ENCODE assay signal across 26 cellular contexts in the genomic region with DNA sequence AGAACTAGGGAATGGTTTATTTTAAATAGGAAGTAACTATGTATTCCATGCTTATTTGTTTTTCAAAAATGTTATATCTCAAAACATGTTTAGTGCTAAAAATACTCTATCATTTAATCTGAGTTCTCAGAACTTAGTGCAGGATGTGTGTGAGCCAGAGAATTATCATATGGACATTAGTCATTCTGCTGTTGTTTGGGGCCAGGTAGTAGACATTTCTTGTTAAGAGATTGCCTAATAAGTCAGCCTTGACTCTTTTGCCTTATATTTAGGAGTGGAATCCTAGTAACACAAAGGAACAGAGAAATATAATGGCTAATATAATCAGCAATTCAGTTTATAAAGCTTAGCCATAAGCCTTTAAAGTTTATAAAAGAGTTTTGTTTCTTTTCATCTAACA.
A peak's percentile ranks its signal among the peaks of the same experiment; 100 is the strongest.
DNase-seq lines count a peak whose midpoint lies in the region; ATAC-seq and TF ChIP-seq lines count a peak whose summit lies in the region.
"Had no signal": no experiment of that assay in that cellular context is flagged by ENCODE, and none has a peak within 500 bp of the region (broad histone marks: within the 10 kb centered on the region; RNA-seq: fewer than 3 reads in every experiment).

No MANE protein-coding gene starts in this region.

- no peaks in the 10 kb centered on the region for H3K79me2 ChIP-seq in PC-3 (ENCODE audit: low read length)
- H3K79me2 ChIP-seq: hepatocyte had no signal

- no peaks in the 10 kb centered on the region for H3K27me3 ChIP-seq in sigmoid colon
- H3K27me3 ChIP-seq in PC-3 (ENCODE audit: low read length) = no peaks in the 10 kb centered on the region
- H3K27me3 ChIP-seq: ascending aorta, hepatocyte, stomach had no signal

- no peaks in the 10 kb centered on the region for H4K20me1 ChIP-seq in PC-3 (ENCODE audit: low read length)

- TF ChIP-seq CTCF in AG10803 (conservative IDR thresholded peaks at IDR 0.05; ENCODE audit: low read length) (no peak), choroid plexus epithelial cell (conservative IDR thresholded peaks at IDR 0.05; ENCODE audit: low read depth, low read length) (no peak), sigmoid colon (IDR thresholded peaks at IDR 0.05) (no peak), PC-3 (conservative IDR thresholded peaks at IDR 0.05; ENCODE audit: low read depth, low read length) (no peak)

- ATAC-seq in PC-3 = no peak
- ATAC-seq in activated CD4-positive, alpha-beta T cell treated with anti-CD3 and anti-CD28 coated beads for 36 hours = no peak
- ATAC-seq: activated T-cell treated with anti-CD3 and anti-CD28 coated beads, Interleukin-2, amount 50 U/mL, for 72 hours; GM12878; psoas muscle had no signal

- CTCF ChIA-PET in PC-3 (lab: Charles Lee) = no interaction called here
- CTCF ChIA-PET in activated CD4-positive, alpha-beta T cell treated with anti-CD3 and anti-CD28 coated beads for 36 hours (lab: Charles Lee) = interaction anchor here (0.9 kb wide), 1 partner anchor 47 kb away, joined by 3 read pairs; no protein-coding TSS in a partner anchor

- H3K27me3 Mint-ChIP-seq in activated CD4-positive, alpha-beta T cell treated with anti-CD3 and anti-CD28 coated beads for 36 hours = no peaks in the 10 kb centered on the region
- H3K27me3 Mint-ChIP-seq: activated naive CD4-positive, alpha-beta T cell treated with anti-CD3 and anti-CD28 coated beads, Interleukin-2, amount 10 ng/mL, durations not matched to agents 7 days and 5 days; B cell had no signal

- H3K36me3 ChIP-seq in sigmoid colon = peaks cover 0 to 21% (median 0%) of the 10 kb centered on the region in 4 donors
- no peaks in the 10 kb centered on the region for H3K36me3 ChIP-seq in PC-3 (ENCODE audit: low read depth, low read length)

- no peak overlapping the region for H3K4me2 ChIP-seq in PC-3 (ENCODE audit: low read length)
- H3K4me2 ChIP-seq: hepatocyte had no signal

- no peak for TF ChIP-seq EP300 in sigmoid colon (IDR thresholded peaks at IDR 0.05)

- DNase-seq in AG10803 (ENCODE audit: low read depth) = peak; percentile 16
- DNase-seq in NCI-H226 = peak; percentile 25
- DNase-seq in choroid plexus epithelial cell (ENCODE audit: low read depth) = peak; percentile 77
- DNase-seq in kidney tubule cell (ENCODE audit: low spot score) = peak; percentile 17
- no peak for DNase-seq in sigmoid colon
- DNase-seq in DMS79 treated with DMSO at 0.1 percent for 48 hours (lab: John Stamatoyannopoulos, UW) = no peak
- DNase-seq in PC-3 = no peak
- DNase-seq in activated CD4-positive, alpha-beta T cell treated with anti-CD3 and anti-CD28 coated beads for 36 hours = no peak
- DNase-seq: activated CD4-positive, alpha-beta T cell treated with anti-CD3 and anti-CD28 coated beads for 1 hour; activated CD8-positive, alpha-beta memory T cell treated with anti-CD3 and anti-CD28 coated beads for 24 hours; activated naive CD4-positive, alpha-beta T cell treated with anti-CD3 and anti-CD28 coated beads, Interleukin-2, amount 10 ng/mL, durations not matched to agents 7 days and 5 days; activated T-cell treated with anti-CD3 and anti-CD28 coated beads, Interleukin-2, amount 50 U/mL, for 72 hours; DMS53; endodermal cell; immature natural killer cell; Kasumi-1; NCI-H1092; NCI-H1930; psoas muscle; SIG-M5; stomach; trophoblast cell had no signal

- no TSS peak for BruUV-seq in PC-3 (replicated peaks; lab: Mats Ljungman, UMichigan)

- H3K36me3 Mint-ChIP-seq in activated CD4-positive, alpha-beta T cell treated with anti-CD3 and anti-CD28 coated beads for 36 hours (ENCODE audit: low read depth) = peaks cover 26% of the 10 kb centered on the region

- H2AFZ ChIP-seq in PC-3 (ENCODE audit: low read length) = no peak overlapping the region
- H2AFZ ChIP-seq: hepatocyte had no signal

- no peaks in the 10 kb centered on the region for H3F3A ChIP-seq in PC-3 (ENCODE audit: low read length, unreplicated experiment)

- H3K4me1 ChIP-seq in sigmoid colon (no peaks in the 10 kb centered on the region), PC-3 (ENCODE audit: insufficient read depth, low read length) (no peaks in the 10 kb centered on the region)
- H3K4me1 ChIP-seq: ascending aorta, psoas muscle had no signal

- H3K9me3 ChIP-seq in sigmoid colon (no peaks in the 10 kb centered on the region), PC-3 (ENCODE audit: low read length) (no peaks in the 10 kb centered on the region)
- H3K9me3 ChIP-seq: ascending aorta, psoas muscle, stomach had no signal

- H3K27ac ChIP-seq in sigmoid colon (no peak overlapping the region), PC-3 (ENCODE audit: low read length) (no peak overlapping the region)
- H3K27ac ChIP-seq: ascending aorta, hepatocyte, psoas muscle, stomach had no signal

- H3K9me2 ChIP-seq in PC-3 (replicated peaks; ENCODE audit: low read length) = no peaks in the 10 kb centered on the region

- no peak overlapping the region for H3K27ac Mint-ChIP-seq in activated CD4-positive, alpha-beta T cell treated with anti-CD3 and anti-CD28 coated beads for 36 hours
- H3K27ac Mint-ChIP-seq: activated naive CD4-positive, alpha-beta T cell treated with anti-CD3 and anti-CD28 coated beads, Interleukin-2, amount 10 ng/mL, durations not matched to agents 7 days and 5 days; B cell; endodermal cell; immature natural killer cell had no signal

- H3K4me3 ChIP-seq in AG10803 (ENCODE audit: low read length) (no peak overlapping the region), choroid plexus epithelial cell (ENCODE audit: low read depth, low read length) (no peak overlapping the region), sigmoid colon (no peak overlapping the region), PC-3 (ENCODE audit: low read length) (no peak overlapping the region)
- H3K4me3 ChIP-seq: ascending aorta, GM12878, hepatocyte, psoas muscle, stomach had no signal

- H3K9ac ChIP-seq in PC-3 (ENCODE audit: low read length) = no peak overlapping the region

- H3K4me3 Mint-ChIP-seq in activated CD4-positive, alpha-beta T cell treated with anti-CD3 and anti-CD28 coated beads for 36 hours = no peak overlapping the region
- H3K4me3 Mint-ChIP-seq: activated naive CD4-positive, alpha-beta T cell treated with anti-CD3 and anti-CD28 coated beads, Interleukin-2, amount 10 ng/mL, durations not matched to agents 7 days and 5 days; activated T-cell treated with anti-CD3 and anti-CD28 coated beads, Interleukin-2, amount 50 U/mL, for 72 hours; B cell; endodermal cell; immature natural killer cell had no signal

- POLR2A ChIA-PET in PC-3 (lab: Charles Lee; ENCODE audit: unreplicated experiment) = interaction anchor here (0.7 kb wide), 1 partner anchor 1104 kb away, joined by 4 read pairs; no protein-coding TSS in a partner anchor
- POLR2A ChIA-PET in activated CD4-positive, alpha-beta T cell treated with anti-CD3 and anti-CD28 coated beads for 36 hours (lab: Charles Lee) = no interaction called here

- intact Hi-C loops in sigmoid colon (cut with DNase I) = no loop called here
- intact Hi-C loops in PC-3 (cut with micrococcal nuclease) = no loop called here
- intact Hi-C loops in activated CD4-positive, alpha-beta T cell treated with anti-CD3 and anti-CD28 coated beads for 36 hours (cut with DNase I, micrococcal nuclease) = no loop called here

- no peaks in the 10 kb centered on the region for H3K9me3 Mint-ChIP-seq in activated CD4-positive, alpha-beta T cell treated with anti-CD3 and anti-CD28 coated beads for 36 hours (ENCODE audit: low read depth)
- H3K9me3 Mint-ChIP-seq: activated naive CD4-positive, alpha-beta T cell treated with anti-CD3 and anti-CD28 coated beads, Interleukin-2, amount 10 ng/mL, durations not matched to agents 7 days and 5 days; activated T-cell treated with anti-CD3 and anti-CD28 coated beads, Interleukin-2, amount 50 U/mL, for 72 hours; endodermal cell; immature natural killer cell had no signal

- no peak for TF ChIP-seq POLR2A in sigmoid colon (IDR thresholded peaks at IDR 0.05)

- H3K4me1 Mint-ChIP-seq in activated CD4-positive, alpha-beta T cell treated with anti-CD3 and anti-CD28 coated beads for 36 hours = peaks cover 5% of the 10 kb centered on the region
- H3K4me1 Mint-ChIP-seq: B cell, endodermal cell had no signal

Comparison
In these comparisons a context has a peak if more than half of its experiments do, and no peak if none do; other contexts are left out.
1. DNase-seq: peak in AG10803 (single experiment), NCI-H226 (single experiment), choroid plexus epithelial cell (single experiment) and kidney tubule cell (single experiment); none in sigmoid colon (single experiment), DMS79 treated with DMSO at 0.1 percent for 48 hours (single experiment), PC-3 (single experiment) and activated CD4-positive, alpha-beta T cell treated with anti-CD3 and anti-CD28 coated beads for 36 hours (single experiment).